ENCODE assay signal across 2 cellular contexts in genomic region chr3:139301654-139302053, GRCh38.
TF ChIP-seq lines count a peak whose summit lies in the region.

No MANE protein-coding gene starts in this region.

TF ChIP-seq in SK-N-SH treated with all-trans-retinoic acid at 6 μM for 48 hours, 23 proteins besides CTCF, POLR2A, EP300 and RAD21 (continued from another document):
- TF ChIP-seq CREB5 (CRISPR knock-in tag; IDR thresholded peaks at IDR 0.05; ENCODE audit: low read depth) = no peak
- TF ChIP-seq GLIS3 (CRISPR knock-in tag; IDR thresholded peaks at IDR 0.05) = no peak
- no peak for TF ChIP-seq ZFP30 (CRISPR knock-in tag; IDR thresholded peaks at IDR 0.05)
TF ChIP-seq in SK-N-SH treated with all-trans-retinoic acid at 6 μM for 48 hours: peak in this region for 0.

TF ChIP-seq in WTC11, 78 proteins besides CTCF, POLR2A, EP300 and RAD21 (continued from another document):
- TF ChIP-seq, protein P1, sequence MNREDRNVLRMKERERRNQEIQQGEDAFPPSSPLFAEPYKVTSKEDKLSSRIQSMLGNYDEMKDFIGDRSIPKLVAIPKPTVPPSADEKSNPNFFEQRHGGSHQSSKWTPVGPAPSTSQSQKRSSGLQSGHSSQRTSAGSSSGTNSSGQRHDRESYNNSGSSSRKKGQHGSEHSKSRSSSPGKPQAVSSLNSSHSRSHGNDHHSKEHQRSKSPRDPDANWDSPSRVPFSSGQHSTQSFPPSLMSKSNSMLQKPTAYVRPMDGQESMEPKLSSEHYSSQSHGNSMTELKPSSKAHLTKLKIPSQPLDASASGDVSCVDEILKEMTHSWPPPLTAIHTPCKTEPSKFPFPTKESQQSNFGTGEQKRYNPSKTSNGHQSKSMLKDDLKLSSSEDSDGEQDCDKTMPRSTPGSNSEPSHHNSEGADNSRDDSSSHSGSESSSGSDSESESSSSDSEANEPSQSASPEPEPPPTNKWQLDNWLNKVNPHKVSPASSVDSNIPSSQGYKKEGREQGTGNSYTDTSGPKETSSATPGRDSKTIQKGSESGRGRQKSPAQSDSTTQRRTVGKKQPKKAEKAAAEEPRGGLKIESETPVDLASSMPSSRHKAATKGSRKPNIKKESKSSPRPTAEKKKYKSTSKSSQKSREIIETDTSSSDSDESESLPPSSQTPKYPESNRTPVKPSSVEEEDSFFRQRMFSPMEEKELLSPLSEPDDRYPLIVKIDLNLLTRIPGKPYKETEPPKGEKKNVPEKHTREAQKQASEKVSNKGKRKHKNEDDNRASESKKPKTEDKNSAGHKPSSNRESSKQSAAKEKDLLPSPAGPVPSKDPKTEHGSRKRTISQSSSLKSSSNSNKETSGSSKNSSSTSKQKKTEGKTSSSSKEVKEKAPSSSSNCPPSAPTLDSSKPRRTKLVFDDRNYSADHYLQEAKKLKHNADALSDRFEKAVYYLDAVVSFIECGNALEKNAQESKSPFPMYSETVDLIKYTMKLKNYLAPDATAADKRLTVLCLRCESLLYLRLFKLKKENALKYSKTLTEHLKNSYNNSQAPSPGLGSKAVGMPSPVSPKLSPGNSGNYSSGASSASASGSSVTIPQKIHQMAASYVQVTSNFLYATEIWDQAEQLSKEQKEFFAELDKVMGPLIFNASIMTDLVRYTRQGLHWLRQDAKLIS (CRISPR knock-in tag; IDR thresholded peaks at IDR 0.05; ENCODE audit: borderline replicate concordance) = no peak
- TF ChIP-seq ZNF423 (CRISPR knock-in tag; IDR thresholded peaks at IDR 0.05) (no peak), ZNF532 (CRISPR knock-in tag; IDR thresholded peaks at IDR 0.05; ENCODE audit: borderline replicate concordance) (no peak), ZBTB43 (CRISPR knock-in tag; IDR thresholded peaks at IDR 0.05) (no peak), TP53 (CRISPR knock-in tag; IDR thresholded peaks at IDR 0.05) (no peak), ZNF416 (CRISPR knock-in tag; IDR thresholded peaks at IDR 0.05) (no peak), MYBL2 (CRISPR knock-in tag; IDR thresholded peaks at IDR 0.05) (no peak)
- TF ChIP-seq, protein P2, sequence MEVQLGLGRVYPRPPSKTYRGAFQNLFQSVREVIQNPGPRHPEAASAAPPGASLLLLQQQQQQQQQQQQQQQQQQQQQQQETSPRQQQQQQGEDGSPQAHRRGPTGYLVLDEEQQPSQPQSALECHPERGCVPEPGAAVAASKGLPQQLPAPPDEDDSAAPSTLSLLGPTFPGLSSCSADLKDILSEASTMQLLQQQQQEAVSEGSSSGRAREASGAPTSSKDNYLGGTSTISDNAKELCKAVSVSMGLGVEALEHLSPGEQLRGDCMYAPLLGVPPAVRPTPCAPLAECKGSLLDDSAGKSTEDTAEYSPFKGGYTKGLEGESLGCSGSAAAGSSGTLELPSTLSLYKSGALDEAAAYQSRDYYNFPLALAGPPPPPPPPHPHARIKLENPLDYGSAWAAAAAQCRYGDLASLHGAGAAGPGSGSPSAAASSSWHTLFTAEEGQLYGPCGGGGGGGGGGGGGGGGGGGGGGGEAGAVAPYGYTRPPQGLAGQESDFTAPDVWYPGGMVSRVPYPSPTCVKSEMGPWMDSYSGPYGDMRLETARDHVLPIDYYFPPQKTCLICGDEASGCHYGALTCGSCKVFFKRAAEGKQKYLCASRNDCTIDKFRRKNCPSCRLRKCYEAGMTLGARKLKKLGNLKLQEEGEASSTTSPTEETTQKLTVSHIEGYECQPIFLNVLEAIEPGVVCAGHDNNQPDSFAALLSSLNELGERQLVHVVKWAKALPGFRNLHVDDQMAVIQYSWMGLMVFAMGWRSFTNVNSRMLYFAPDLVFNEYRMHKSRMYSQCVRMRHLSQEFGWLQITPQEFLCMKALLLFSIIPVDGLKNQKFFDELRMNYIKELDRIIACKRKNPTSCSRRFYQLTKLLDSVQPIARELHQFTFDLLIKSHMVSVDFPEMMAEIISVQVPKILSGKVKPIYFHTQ (CRISPR knock-in tag; IDR thresholded peaks at IDR 0.05) = no peak
- TF ChIP-seq, protein P3, sequence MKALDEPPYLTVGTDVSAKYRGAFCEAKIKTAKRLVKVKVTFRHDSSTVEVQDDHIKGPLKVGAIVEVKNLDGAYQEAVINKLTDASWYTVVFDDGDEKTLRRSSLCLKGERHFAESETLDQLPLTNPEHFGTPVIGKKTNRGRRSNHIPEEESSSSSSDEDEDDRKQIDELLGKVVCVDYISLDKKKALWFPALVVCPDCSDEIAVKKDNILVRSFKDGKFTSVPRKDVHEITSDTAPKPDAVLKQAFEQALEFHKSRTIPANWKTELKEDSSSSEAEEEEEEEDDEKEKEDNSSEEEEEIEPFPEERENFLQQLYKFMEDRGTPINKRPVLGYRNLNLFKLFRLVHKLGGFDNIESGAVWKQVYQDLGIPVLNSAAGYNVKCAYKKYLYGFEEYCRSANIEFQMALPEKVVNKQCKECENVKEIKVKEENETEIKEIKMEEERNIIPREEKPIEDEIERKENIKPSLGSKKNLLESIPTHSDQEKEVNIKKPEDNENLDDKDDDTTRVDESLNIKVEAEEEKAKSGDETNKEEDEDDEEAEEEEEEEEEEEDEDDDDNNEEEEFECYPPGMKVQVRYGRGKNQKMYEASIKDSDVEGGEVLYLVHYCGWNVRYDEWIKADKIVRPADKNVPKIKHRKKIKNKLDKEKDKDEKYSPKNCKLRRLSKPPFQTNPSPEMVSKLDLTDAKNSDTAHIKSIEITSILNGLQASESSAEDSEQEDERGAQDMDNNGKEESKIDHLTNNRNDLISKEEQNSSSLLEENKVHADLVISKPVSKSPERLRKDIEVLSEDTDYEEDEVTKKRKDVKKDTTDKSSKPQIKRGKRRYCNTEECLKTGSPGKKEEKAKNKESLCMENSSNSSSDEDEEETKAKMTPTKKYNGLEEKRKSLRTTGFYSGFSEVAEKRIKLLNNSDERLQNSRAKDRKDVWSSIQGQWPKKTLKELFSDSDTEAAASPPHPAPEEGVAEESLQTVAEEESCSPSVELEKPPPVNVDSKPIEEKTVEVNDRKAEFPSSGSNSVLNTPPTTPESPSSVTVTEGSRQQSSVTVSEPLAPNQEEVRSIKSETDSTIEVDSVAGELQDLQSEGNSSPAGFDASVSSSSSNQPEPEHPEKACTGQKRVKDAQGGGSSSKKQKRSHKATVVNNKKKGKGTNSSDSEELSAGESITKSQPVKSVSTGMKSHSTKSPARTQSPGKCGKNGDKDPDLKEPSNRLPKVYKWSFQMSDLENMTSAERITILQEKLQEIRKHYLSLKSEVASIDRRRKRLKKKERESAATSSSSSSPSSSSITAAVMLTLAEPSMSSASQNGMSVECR (CRISPR knock-in tag; IDR thresholded peaks at IDR 0.05; ENCODE audit: borderline replicate concordance) = no peak
- TF ChIP-seq, protein P4, sequence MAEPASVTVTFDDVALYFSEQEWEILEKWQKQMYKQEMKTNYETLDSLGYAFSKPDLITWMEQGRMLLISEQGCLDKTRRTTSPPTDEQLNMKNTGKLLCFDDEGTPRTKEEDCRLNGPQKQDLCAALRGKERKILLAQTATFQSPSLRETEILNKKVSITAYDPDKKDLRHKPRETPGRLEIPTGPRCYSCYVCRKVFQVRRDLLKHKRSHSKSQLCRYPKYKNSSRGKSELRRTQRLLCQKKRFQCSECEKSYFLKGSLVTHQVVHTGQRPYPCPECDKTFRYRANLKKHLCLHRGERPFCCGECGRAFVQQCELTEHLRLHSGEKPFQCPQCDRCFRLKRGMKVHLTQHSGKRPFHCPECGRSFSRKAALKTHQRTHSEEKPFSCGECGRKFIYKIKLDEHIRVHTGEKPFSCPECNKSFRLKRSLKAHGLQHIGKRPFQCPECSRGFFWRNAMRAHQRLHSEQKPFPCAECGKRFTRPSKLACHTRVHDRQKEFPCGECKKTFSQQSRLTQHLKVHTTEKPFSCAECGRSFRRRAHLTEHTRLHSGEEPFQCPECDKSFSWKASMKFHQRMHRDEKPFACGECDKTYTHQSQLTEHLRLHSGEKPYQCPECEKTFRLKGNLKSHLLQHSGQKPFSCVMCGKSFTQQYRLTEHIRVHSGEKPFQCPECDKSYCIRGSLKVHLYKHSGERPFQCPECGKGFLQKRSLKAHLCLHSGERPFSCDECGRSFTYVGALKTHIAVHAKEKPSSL (CRISPR knock-in tag; conservative IDR thresholded peaks at IDR 0.05) = no peak
- TF ChIP-seq, protein P5, sequence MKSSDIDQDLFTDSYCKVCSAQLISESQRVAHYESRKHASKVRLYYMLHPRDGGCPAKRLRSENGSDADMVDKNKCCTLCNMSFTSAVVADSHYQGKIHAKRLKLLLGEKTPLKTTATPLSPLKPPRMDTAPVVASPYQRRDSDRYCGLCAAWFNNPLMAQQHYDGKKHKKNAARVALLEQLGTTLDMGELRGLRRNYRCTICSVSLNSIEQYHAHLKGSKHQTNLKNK (CRISPR knock-in tag; IDR thresholded peaks at IDR 0.05) = no peak
